23 cellular contexts compared by ENCODE assay signal in genomic region chr13:90070362-90070761, GRCh38.
"Had no signal": no experiment of that assay in that cellular context is flagged by ENCODE, and none has a peak within 500 bp of the region (broad histone marks: within the 10 kb centered on the region; RNA-seq: fewer than 3 reads in every experiment).

No MANE protein-coding gene starts in this region.

- H3K27ac Mint-ChIP-seq: activated CD8-positive, alpha-beta T cell treated with anti-CD3 and anti-CD28 coated beads, Interleukin-2, amount 10 ng/mL, durations not matched to agents 7 days and 5 days; activated naive CD4-positive, alpha-beta T cell treated with anti-CD3 and anti-CD28 coated beads, Interleukin-2, amount 50 U/mL, for 24 hours; dendritic cell treated with granulocyte-macrophage colony-stimulating factor and Interleukin-4, amounts not matched to agents 40 ng/mL and 50 ng/mL, for 4 days; immature natural killer cell; naive thymus-derived CD4-positive, alpha-beta T cell; neural progenitor cell had no signal

- H3K9me3 Mint-ChIP-seq: activated naive CD4-positive, alpha-beta T cell treated with anti-CD3 and anti-CD28 coated beads, Interleukin-2, amount 50 U/mL, for 24 hours; neural progenitor cell had no signal

- H3K9me3 ChIP-seq: upper lobe of right lung had no signal

- H3K4me1 Mint-ChIP-seq: activated naive CD4-positive, alpha-beta T cell treated with anti-CD3 and anti-CD28 coated beads, Interleukin-2, amount 50 U/mL, for 24 hours; immature natural killer cell; neural progenitor cell had no signal

- H3K36me3 Mint-ChIP-seq: activated naive CD4-positive, alpha-beta T cell treated with anti-CD3 and anti-CD28 coated beads, Interleukin-2, amount 50 U/mL, for 24 hours; immature natural killer cell; naive thymus-derived CD4-positive, alpha-beta T cell; neural progenitor cell had no signal

- ATAC-seq: activated CD8-positive, alpha-beta T cell treated with anti-CD3 and anti-CD28 coated beads, Interleukin-2, amount 10 ng/mL, durations not matched to agents 7 days and 5 days; left lung; naive thymus-derived CD4-positive, alpha-beta T cell; stimulated activated naive CD8-positive, alpha-beta T cell treated with anti-CD3 and anti-CD28 coated beads, Interleukin-15, Interleukin-2, amounts not matched to agents 100 U/mL and 50 U/mL, for 24 hours; upper lobe of right lung had no signal

- H3K4me3 Mint-ChIP-seq: activated CD8-positive, alpha-beta T cell treated with anti-CD3 and anti-CD28 coated beads, Interleukin-2, amount 10 ng/mL, durations not matched to agents 7 days and 5 days; activated naive CD4-positive, alpha-beta T cell treated with anti-CD3 and anti-CD28 coated beads, Interleukin-2, amount 50 U/mL, for 24 hours; dendritic cell treated with granulocyte-macrophage colony-stimulating factor and Interleukin-4, amounts not matched to agents 40 ng/mL and 50 ng/mL, for 4 days; immature natural killer cell; naive thymus-derived CD4-positive, alpha-beta T cell; neural progenitor cell had no signal

- H3K36me3 ChIP-seq: left lung, neural progenitor cell, upper lobe of right lung had no signal

- H3K27ac ChIP-seq: hepatocyte, left lung, neural progenitor cell, upper lobe of right lung had no signal

- H3K27me3 Mint-ChIP-seq: activated naive CD4-positive, alpha-beta T cell treated with anti-CD3 and anti-CD28 coated beads, Interleukin-2, amount 50 U/mL, for 24 hours; dendritic cell treated with granulocyte-macrophage colony-stimulating factor and Interleukin-4, amounts not matched to agents 40 ng/mL and 50 ng/mL, for 4 days; naive thymus-derived CD4-positive, alpha-beta T cell had no signal

- DNase-seq: activated CD4-positive, alpha-beta T cell treated with anti-CD3 and anti-CD28 coated beads for 1 hour; activated CD4-positive, alpha-beta T cell treated with anti-CD3 and anti-CD28 coated beads, Interleukin-2, amount 50 U/mL, for 1 hour; activated CD8-positive, alpha-beta T cell treated with anti-CD3 and anti-CD28 coated beads, Interleukin-2, amount 10 ng/mL, durations not matched to agents 7 days and 5 days; activated gamma-delta T cell treated with Interleukin-2 at 50 U/mL for 16 hours; activated T-cell treated with anti-CD3 and anti-CD28 coated beads, Interleukin-2, amount 50 U/mL, for 1 hour; effector CD4-positive, alpha-beta T cell; foreskin melanocyte; glutamatergic neuron; immature natural killer cell; kidney glomerular epithelial cell; left lung; naive thymus-derived CD4-positive, alpha-beta T cell; posterior cingulate gyrus; stimulated activated CD4-positive, alpha-beta T cell treated with anti-CD3 and anti-CD28 coated beads, Interleukin-4, amount 100 ng/mL, for 24 hours; stimulated activated naive CD8-positive, alpha-beta T cell treated with anti-CD3 and anti-CD28 coated beads, Interleukin-15, Interleukin-2, amounts not matched to agents 100 U/mL and 50 U/mL, for 24 hours; T-helper 1 cell; upper lobe of right lung had no signal

- H3K4me1 ChIP-seq: left lung, neural progenitor cell, upper lobe of right lung had no signal

- FAIRE-seq: astrocyte had no signal

- H3K27me3 ChIP-seq: hepatocyte, left lung, neural progenitor cell, upper lobe of right lung had no signal

- H3K4me3 ChIP-seq: hepatocyte, left lung, lung, neural progenitor cell, upper lobe of right lung had no signal
